8 cellular contexts compared by ENCODE assay signal in the genomic region with DNA sequence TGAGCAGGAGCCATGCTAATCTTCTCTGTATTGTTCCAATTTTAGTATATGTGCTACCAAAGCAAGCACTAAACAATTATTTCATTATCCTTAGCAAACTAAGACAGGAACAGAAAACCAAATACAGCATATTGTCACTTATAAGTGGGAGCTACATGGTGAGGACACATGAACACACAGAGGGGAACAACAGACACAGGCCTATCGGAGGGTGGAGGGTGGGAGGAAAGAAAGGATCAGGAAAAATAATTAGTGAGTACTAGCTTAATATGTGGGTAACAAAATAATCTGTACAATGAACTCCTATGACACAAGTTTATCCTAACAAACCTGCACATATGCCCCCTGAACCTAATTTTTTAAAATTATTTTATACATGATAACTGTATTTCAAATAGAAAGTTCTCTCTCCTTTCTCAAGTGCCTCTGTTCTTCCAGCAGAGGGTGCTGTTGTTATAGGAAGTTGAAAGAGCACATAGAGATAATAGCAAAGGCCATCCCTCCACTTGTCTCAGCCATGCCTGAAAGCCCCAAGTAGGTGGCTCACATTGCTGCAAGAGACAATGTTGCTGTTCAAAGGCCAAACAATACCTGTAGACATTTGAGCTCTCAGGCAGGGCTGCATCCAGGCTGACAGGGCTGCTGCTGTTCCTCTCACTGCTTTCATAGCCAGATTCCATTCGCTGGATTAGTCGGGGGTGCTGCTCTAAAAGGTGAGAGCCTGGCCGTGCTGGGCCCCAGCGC. TPM values are rescaled to one million over a fixed set of nuclear protein-coding genes. Genes with fewer than 3 reads are reported as not detected.
DNase-seq lines count a peak whose midpoint lies in the region; ATAC-seq, FAIRE-seq and TF ChIP-seq lines count a peak whose summit lies in the region.

No MANE protein-coding gene starts in this region.

- H2AFZ ChIP-seq in hepatocyte: no peak overlapping the region

- peak; percentile 90 for TF ChIP-seq CTCF in AG10803 (conservative IDR thresholded peaks at IDR 0.05; ENCODE audit: low read length)
- peak; percentile 75 for TF ChIP-seq CTCF in astrocyte of the spinal cord (IDR thresholded peaks at IDR 0.05; ENCODE audit: low read depth, low read length)
- TF ChIP-seq CTCF in hepatocyte (IDR thresholded peaks at IDR 0.05; ENCODE audit: poor library complexity): peak; percentile 90

- H3K9me3 ChIP-seq in hepatocyte (ENCODE audit: low read depth): no peaks in the 10 kb centered on the region
- no peaks in the 10 kb centered on the region for H3K9me3 ChIP-seq in small intestine (ENCODE audit: control insufficient read depth, low read depth)

- H3K27me3 ChIP-seq in hepatocyte (no peaks in the 10 kb centered on the region), small intestine (ENCODE audit: control insufficient read depth in 2 of 2, insufficient read depth in 2 of 2, low read length in 2 of 2) (no peaks in the 10 kb centered on the region)

- DNase-seq in AG10803 (ENCODE audit: low read depth) (peak; percentile 80), NCI-H187 treated with DMSO at 0.1 percent for 48 hours (lab: John Stamatoyannopoulos, UW) (peak; percentile 21), T-helper 1 cell (peak in 4 of 5 donors; percentile 18 to 74 (median 38)), astrocyte of the spinal cord (ENCODE audit: low read depth, low spot score) (peak; percentile 78), hepatocyte (ENCODE audit: low spot score) (peak; percentile 90), small intestine (peak; percentile 86)

- H3K4me1 ChIP-seq in hepatocyte (ENCODE audit: insufficient read depth): no peaks in the 10 kb centered on the region
- no peaks in the 10 kb centered on the region for H3K4me1 ChIP-seq in small intestine (ENCODE audit: control insufficient read depth in 2 of 2, insufficient read depth in 1 of 2, low read depth in 1 of 2, low read length in 1 of 2)

- no peaks in the 10 kb centered on the region for H3K9me2 ChIP-seq in hepatocyte (replicated peaks; ENCODE audit: insufficient read depth)

- H3K36me3 ChIP-seq in hepatocyte (replicated peaks; ENCODE audit: insufficient read depth, low read depth) (no peaks in the 10 kb centered on the region), small intestine (ENCODE audit: control insufficient read depth in 2 of 2, insufficient read depth in 2 of 2, low read length in 2 of 2) (no peaks in the 10 kb centered on the region)

- in situ Hi-C loops in astrocyte of the spinal cord (cut with HindIII; ENCODE audit: low sequenced_read_pairs): no loop called here

- no peaks in the 10 kb centered on the region for H4K20me1 ChIP-seq in hepatocyte (ENCODE audit: insufficient read depth, poor library complexity, severe bottlenecking)

- WGBS in hepatocyte (ENCODE audit: low lambda C conversion rate, missing lambda C conversion rate): 95% methylated on average over 5 of the region's 5 CpGs
- 93 to 98% (median 96%) methylated on average over 5 of the region's 5 CpGs for WGBS in small intestine, 3 donors

- H3K4me3 ChIP-seq in AG10803 (ENCODE audit: low read length) (no peak overlapping the region), astrocyte of the spinal cord (ENCODE audit: low read depth, low read length) (no peak overlapping the region), hepatocyte (no peak overlapping the region), small intestine (ENCODE audit: low read depth in 1 of 2, low read length in 2 of 2) (no peak overlapping the region)

- no peaks in the 10 kb centered on the region for H3K79me2 ChIP-seq in hepatocyte

- H3K27ac ChIP-seq in hepatocyte (no peak overlapping the region), small intestine (ENCODE audit: low read depth in 1 of 2, low read length in 1 of 2) (no peak overlapping the region)

- H3K4me2 ChIP-seq in hepatocyte: no peak overlapping the region

- no peak for FAIRE-seq in small intestine (lab: Jason Lieb, UNC)

- ATAC-seq in GM21423 (IDR thresholded peaks at IDR 0.05; ENCODE audit: unreplicated experiment) (peak; percentile 58), HG03571 (IDR thresholded peaks at IDR 0.05; ENCODE audit: unreplicated experiment) (no peak)

RNA-seq across cellular contexts. Expression of a gene that starts 33.4 kb away (rescaled TPM):
- 33.8 and 41.4 TPM in 2 replicates for total RNA-seq in hepatocyte
- polyA plus RNA-seq in hepatocyte: 11.8 and 15.0 TPM in 2 replicates
- 10 to 100 TPM; 21.3 to 27.4 (median 22.4) TPM for polyA plus RNA-seq in small intestine

Comparison
In these comparisons a context has a peak if more than half of its experiments do, and no peak if none do; other contexts are left out.
1. DNase-seq: peak in every context shown above with its lines; median percentile 90 in hepatocyte; 86 in small intestine; 80 in AG10803; 78 in astrocyte of the spinal cord; 38 in T-helper 1 cell; 21 in NCI-H187 treated with DMSO at 0.1 percent for 48 hours.